In the genomic region with DNA sequence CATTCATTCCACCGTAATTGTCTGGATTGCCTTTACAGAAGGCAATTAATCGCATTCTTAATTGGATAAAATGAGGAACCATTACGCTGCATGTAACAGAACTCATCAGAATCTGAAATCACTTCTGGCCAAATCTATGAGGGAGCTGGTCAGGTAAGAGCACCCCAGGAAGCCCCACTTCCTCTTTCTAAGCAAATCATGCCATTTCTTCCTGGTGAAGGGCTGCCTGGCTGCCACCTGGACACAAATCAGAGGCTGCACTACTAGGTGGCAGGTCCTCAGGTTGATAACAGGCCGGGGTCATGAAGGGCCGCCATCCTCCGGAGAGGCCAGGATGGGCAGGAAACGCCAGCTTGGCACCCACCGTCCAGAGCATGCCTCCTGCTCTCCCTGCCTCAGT, we compare ENCODE assay signal across 13 cellular contexts.
DNase-seq lines count a peak whose midpoint lies in the region; ATAC-seq, FAIRE-seq and TF ChIP-seq lines count a peak whose summit lies in the region.
"Had no signal": no experiment of that assay in that cellular context is flagged by ENCODE, and none has a peak within 500 bp of the region (broad histone marks: within the 10 kb centered on the region; RNA-seq: fewer than 3 reads in every experiment).

No MANE protein-coding gene starts in this region.

- H3K36me3 Mint-ChIP-seq in natural killer cell (peaks cover 6% of the 10 kb centered on the region), memory B cell (peaks cover 6% of the 10 kb centered on the region)
- H3K36me3 Mint-ChIP-seq in natural killer cell treated with Interleukin-12 subunit alpha and Interleukin-12 subunit beta and Interleukin-15 and Interleukin-18, amount 100 ng/mL, for 72 hours = no peaks in the 10 kb centered on the region

- H3K27me3 ChIP-seq in Peyer's patch (no peaks in the 10 kb centered on the region), pancreas (no peaks in the 10 kb centered on the region)
- H3K27me3 ChIP-seq: hepatocyte had no signal

- no peaks in the 10 kb centered on the region for H3K9me3 ChIP-seq in Peyer's patch
- H3K9me3 ChIP-seq in pancreas = no peaks in the 10 kb centered on the region

- H3K4me1 Mint-ChIP-seq in natural killer cell (peaks cover 68 to 86% of the 10 kb centered on the region in 2 donors), memory B cell (peaks cover 37% of the 10 kb centered on the region)
- peaks cover 23 to 61% of the 10 kb centered on the region in 2 donors for H3K4me1 Mint-ChIP-seq in natural killer cell treated with Interleukin-12 subunit alpha and Interleukin-12 subunit beta and Interleukin-15 and Interleukin-18, amount 100 ng/mL, for 72 hours (ENCODE audit: low read depth in 2 of 2)

- H3K27ac ChIP-seq in Peyer's patch (peak overlapping the region in 3 of 4 donors; percentile 38 to 59 (median 44)), pancreas (no peak overlapping the region)

- no peak overlapping the region for H3K4me3 Mint-ChIP-seq in natural killer cell
- H3K4me3 Mint-ChIP-seq in natural killer cell treated with Interleukin-12 subunit alpha and Interleukin-12 subunit beta and Interleukin-15 and Interleukin-18, amount 100 ng/mL, for 72 hours = no peak overlapping the region
- peak overlapping the region; percentile 60 for H3K4me3 Mint-ChIP-seq in memory B cell
- H3K4me3 Mint-ChIP-seq: endodermal cell; T-helper 1 cell treated with Interleukin-12 subunit alpha and Interleukin-12 subunit beta and Interleukin-4 antibody, amounts not matched to agents 30 μg/mL and 1 μg/mL, for 36 hours had no signal

- TF ChIP-seq CTCF in natural killer cell (IDR thresholded peaks at IDR 0.05) (no peak), Peyer's patch (IDR thresholded peaks at IDR 0.05) (no peak), pancreas (IDR thresholded peaks at IDR 0.05) (no peak)

- no peaks in the 10 kb centered on the region for H3K27me3 Mint-ChIP-seq in natural killer cell (ENCODE audit: low read depth in 2 of 2)
- no peaks in the 10 kb centered on the region for H3K27me3 Mint-ChIP-seq in natural killer cell treated with Interleukin-12 subunit alpha and Interleukin-12 subunit beta and Interleukin-15 and Interleukin-18, amount 100 ng/mL, for 72 hours
- H3K27me3 Mint-ChIP-seq in memory B cell = no peaks in the 10 kb centered on the region

- H3K9me3 Mint-ChIP-seq in natural killer cell (no peaks in the 10 kb centered on the region), memory B cell (no peaks in the 10 kb centered on the region)
- H3K9me3 Mint-ChIP-seq in natural killer cell treated with Interleukin-12 subunit alpha and Interleukin-12 subunit beta and Interleukin-15 and Interleukin-18, amount 100 ng/mL, for 72 hours = no peaks in the 10 kb centered on the region
- H3K9me3 Mint-ChIP-seq: endodermal cell; T-helper 1 cell treated with Interleukin-12 subunit alpha and Interleukin-12 subunit beta and Interleukin-4 antibody, amounts not matched to agents 30 μg/mL and 1 μg/mL, for 36 hours had no signal

- WGBS in pancreas, 2 donors = 86 to 96% methylated on average over 8 of the region's 8 CpGs

- no peak overlapping the region for H3K4me3 ChIP-seq in Peyer's patch
- H3K4me3 ChIP-seq in pancreas = no peak overlapping the region
- H3K4me3 ChIP-seq: hepatocyte had no signal

- TF ChIP-seq POLR2A in Peyer's patch (IDR thresholded peaks at IDR 0.05) = no peak

- DNase-seq in natural killer cell (no peak), Peyer's patch (peak in 2 of 3 donors; percentile 66 to 68), memory B cell (ENCODE audit: low spot score in 2 of 2) (peak; percentile 26 to 52), RKO (ENCODE audit: low spot score) (no peak), NCI-H748 treated with DMSO at 0.1 percent for 48 hours (lab: John Stamatoyannopoulos, UW) (no peak), CD1c-positive myeloid dendritic cell (ENCODE audit: extremely low spot score) (no peak), pancreas (no peak)
- no peak for DNase-seq in natural killer cell treated with Interleukin-12 subunit alpha and Interleukin-12 subunit beta and Interleukin-15 and Interleukin-18, amount 100 ng/mL, for 72 hours (ENCODE audit: low spot score)
- DNase-seq: anterior cingulate cortex, endodermal cell, NCI-H1694 had no signal

- no peak for FAIRE-seq in pancreas (lab: Jason Lieb, UNC)

- H3K36me3 ChIP-seq in Peyer's patch = peaks cover 0 to 18% (median 0%) of the 10 kb centered on the region in 3 donors
- H3K36me3 ChIP-seq in pancreas = no peaks in the 10 kb centered on the region

- H3K27ac Mint-ChIP-seq in natural killer cell = peak overlapping the region; percentile 76 to 77
- peak overlapping the region in 1 of 2 donors; percentile 79 for H3K27ac Mint-ChIP-seq in natural killer cell treated with Interleukin-12 subunit alpha and Interleukin-12 subunit beta and Interleukin-15 and Interleukin-18, amount 100 ng/mL, for 72 hours
- peak overlapping the region; percentile 76 for H3K27ac Mint-ChIP-seq in memory B cell
- H3K27ac Mint-ChIP-seq: endodermal cell; T-helper 1 cell treated with Interleukin-12 subunit alpha and Interleukin-12 subunit beta and Interleukin-4 antibody, amounts not matched to agents 30 μg/mL and 1 μg/mL, for 36 hours had no signal

- H3K4me1 ChIP-seq in Peyer's patch (peaks cover 0 to 54% (median 4%) of the 10 kb centered on the region in 4 donors), pancreas (no peaks in the 10 kb centered on the region)

- intact Hi-C loops in natural killer cell (cut with micrococcal nuclease) (no loop called here), pancreas (cut with DNase I) (no loop called here)

- no peak for ATAC-seq in natural killer cell
- ATAC-seq in natural killer cell treated with Interleukin-12 subunit alpha and Interleukin-12 subunit beta and Interleukin-15 and Interleukin-18, amount 100 ng/mL, for 72 hours = no peak
- peak; percentile 99 for ATAC-seq in memory B cell (ENCODE audit: low read depth)
- no peak for ATAC-seq in pancreas

Comparison
In these comparisons a context has a peak if more than half of its experiments do, and no peak if none do; other contexts are left out.
1. DNase-seq: peak in Peyer's patch (2 of 3) and memory B cell (2 of 2); none in natural killer cell (single experiment), natural killer cell treated with Interleukin-12 subunit alpha and Interleukin-12 subunit beta and Interleukin-15 and Interleukin-18, amount 100 ng/mL, for 72 hours (single experiment), RKO (single experiment), NCI-H748 treated with DMSO at 0.1 percent for 48 hours (single experiment), CD1c-positive myeloid dendritic cell (single experiment) and pancreas (0 of 6).
2. H3K27ac ChIP-seq: peak in Peyer's patch (3 of 4); none in pancreas (0 of 4).